In genomic region chr15:101167791-101168462, GRCh38 we compare ENCODE assay signal across 1 cellular context.
A peak's percentile ranks its signal among the peaks of the same experiment; 100 is the strongest.
TF ChIP-seq lines count a peak whose summit lies in the region.

No MANE protein-coding gene starts in this region.

TF ChIP-seq in K562, 482 proteins besides CTCF, POLR2A, EP300 and RAD21 (continued from another document and continues in another):
- TF ChIP-seq, protein P1, sequence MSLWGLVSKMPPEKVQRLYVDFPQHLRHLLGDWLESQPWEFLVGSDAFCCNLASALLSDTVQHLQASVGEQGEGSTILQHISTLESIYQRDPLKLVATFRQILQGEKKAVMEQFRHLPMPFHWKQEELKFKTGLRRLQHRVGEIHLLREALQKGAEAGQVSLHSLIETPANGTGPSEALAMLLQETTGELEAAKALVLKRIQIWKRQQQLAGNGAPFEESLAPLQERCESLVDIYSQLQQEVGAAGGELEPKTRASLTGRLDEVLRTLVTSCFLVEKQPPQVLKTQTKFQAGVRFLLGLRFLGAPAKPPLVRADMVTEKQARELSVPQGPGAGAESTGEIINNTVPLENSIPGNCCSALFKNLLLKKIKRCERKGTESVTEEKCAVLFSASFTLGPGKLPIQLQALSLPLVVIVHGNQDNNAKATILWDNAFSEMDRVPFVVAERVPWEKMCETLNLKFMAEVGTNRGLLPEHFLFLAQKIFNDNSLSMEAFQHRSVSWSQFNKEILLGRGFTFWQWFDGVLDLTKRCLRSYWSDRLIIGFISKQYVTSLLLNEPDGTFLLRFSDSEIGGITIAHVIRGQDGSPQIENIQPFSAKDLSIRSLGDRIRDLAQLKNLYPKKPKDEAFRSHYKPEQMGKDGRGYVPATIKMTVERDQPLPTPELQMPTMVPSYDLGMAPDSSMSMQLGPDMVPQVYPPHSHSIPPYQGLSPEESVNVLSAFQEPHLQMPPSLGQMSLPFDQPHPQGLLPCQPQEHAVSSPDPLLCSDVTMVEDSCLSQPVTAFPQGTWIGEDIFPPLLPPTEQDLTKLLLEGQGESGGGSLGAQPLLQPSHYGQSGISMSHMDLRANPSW (CRISPR knock-in tag; IDR thresholded peaks at IDR 0.05), result no peak
- TF ChIP-seq ZNF174 (CRISPR knock-in tag; IDR thresholded peaks at IDR 0.05), result no peak
- peak; percentile 60; the same call in 1 of the 2 replicates for TF ChIP-seq GABPB1 (CRISPR knock-in tag; IDR thresholded peaks at IDR 0.05)
- peak in 1 of 2 experiments; percentile 49; a peak in 1 of 4 replicates for TF ChIP-seq KDM4B (IDR thresholded peaks at IDR 0.05; ENCODE audit: borderline replicate concordance in 2 of 2, low read depth in 1 of 2)
- TF ChIP-seq DEAF1 (CRISPR knock-in tag; IDR thresholded peaks at IDR 0.05), result 0 out of 2 replicates have a peak, but pooled peaks have one; percentile 3
- peak; percentile 59; the same call in 1 of the 2 replicates for TF ChIP-seq MTA1 (IDR thresholded peaks at IDR 0.05; ENCODE audit: borderline replicate concordance)
- TF ChIP-seq CTBP1 (IDR thresholded peaks at IDR 0.05; ENCODE audit: borderline replicate concordance), result peak; percentile 100
- peak; percentile 75 for TF ChIP-seq STAT5A (IDR thresholded peaks at IDR 0.05; ENCODE audit: borderline replicate concordance, low read length)
- no peak for TF ChIP-seq ZSCAN29 (IDR thresholded peaks at IDR 0.05)
- TF ChIP-seq ELF4 (CRISPR knock-in tag; IDR thresholded peaks at IDR 0.05), result no peak
- no peak for TF ChIP-seq HDAC6 (IDR thresholded peaks at IDR 0.05; ENCODE audit: low read depth, low read length)
- TF ChIP-seq BRD4 (IDR thresholded peaks at IDR 0.05), result 0 out of 2 replicates have a peak, but pooled peaks have one; percentile 50
- peak; percentile 84 for TF ChIP-seq ETV1 (tag; conservative IDR thresholded peaks at IDR 0.05; ENCODE audit: low read depth)
- TF ChIP-seq ZNF740 (CRISPR knock-in tag; IDR thresholded peaks at IDR 0.05), result peak; percentile 28; the same call in 1 of the 2 replicates
- TF ChIP-seq ZNF740 (tag; IDR thresholded peaks at IDR 0.05), result no peak; a peak in 1 of 4 replicates
- TF ChIP-seq ZNF695 (CRISPR knock-in tag; IDR thresholded peaks at IDR 0.05), result no peak
- TF ChIP-seq SIN3A (IDR thresholded peaks at IDR 0.05; ENCODE audit: borderline replicate concordance in 2 of 2, control insufficient read depth in 1 of 2, low read depth in 2 of 2, low read length in 2 of 2), result peak; percentile 63 to 75; a peak in 2 of 4 replicates
- peak; percentile 98 for TF ChIP-seq FOSL1 (tag; conservative IDR thresholded peaks at IDR 0.05)
- TF ChIP-seq NCOR1 (IDR thresholded peaks at IDR 0.05), result peak; percentile 83
- TF ChIP-seq SAFB2 (IDR thresholded peaks at IDR 0.05; ENCODE audit: borderline replicate concordance, low read depth, low read length, severe bottlenecking), result no peak
- peak; percentile 99 for TF ChIP-seq JUND (IDR thresholded peaks at IDR 0.05; ENCODE audit: borderline replicate concordance, low read depth, low read length)
- TF ChIP-seq JUND (tag; IDR thresholded peaks at IDR 0.05; ENCODE audit: borderline replicate concordance, low read depth, low read length), result peak; percentile 95; the same call in 2 of the 3 replicates
- TF ChIP-seq RBBP5 (IDR thresholded peaks at IDR 0.05; ENCODE audit: borderline replicate concordance, insufficient read depth, low read length, poor library complexity, severe bottlenecking), result no peak
- TF ChIP-seq, protein P2, sequence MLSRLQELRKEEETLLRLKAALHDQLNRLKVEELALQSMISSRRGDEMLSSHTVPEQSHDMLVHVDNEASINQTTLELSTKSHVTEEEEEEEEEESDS (CRISPR knock-in tag; IDR thresholded peaks at IDR 0.05), result no peak
- TF ChIP-seq, protein P3, sequence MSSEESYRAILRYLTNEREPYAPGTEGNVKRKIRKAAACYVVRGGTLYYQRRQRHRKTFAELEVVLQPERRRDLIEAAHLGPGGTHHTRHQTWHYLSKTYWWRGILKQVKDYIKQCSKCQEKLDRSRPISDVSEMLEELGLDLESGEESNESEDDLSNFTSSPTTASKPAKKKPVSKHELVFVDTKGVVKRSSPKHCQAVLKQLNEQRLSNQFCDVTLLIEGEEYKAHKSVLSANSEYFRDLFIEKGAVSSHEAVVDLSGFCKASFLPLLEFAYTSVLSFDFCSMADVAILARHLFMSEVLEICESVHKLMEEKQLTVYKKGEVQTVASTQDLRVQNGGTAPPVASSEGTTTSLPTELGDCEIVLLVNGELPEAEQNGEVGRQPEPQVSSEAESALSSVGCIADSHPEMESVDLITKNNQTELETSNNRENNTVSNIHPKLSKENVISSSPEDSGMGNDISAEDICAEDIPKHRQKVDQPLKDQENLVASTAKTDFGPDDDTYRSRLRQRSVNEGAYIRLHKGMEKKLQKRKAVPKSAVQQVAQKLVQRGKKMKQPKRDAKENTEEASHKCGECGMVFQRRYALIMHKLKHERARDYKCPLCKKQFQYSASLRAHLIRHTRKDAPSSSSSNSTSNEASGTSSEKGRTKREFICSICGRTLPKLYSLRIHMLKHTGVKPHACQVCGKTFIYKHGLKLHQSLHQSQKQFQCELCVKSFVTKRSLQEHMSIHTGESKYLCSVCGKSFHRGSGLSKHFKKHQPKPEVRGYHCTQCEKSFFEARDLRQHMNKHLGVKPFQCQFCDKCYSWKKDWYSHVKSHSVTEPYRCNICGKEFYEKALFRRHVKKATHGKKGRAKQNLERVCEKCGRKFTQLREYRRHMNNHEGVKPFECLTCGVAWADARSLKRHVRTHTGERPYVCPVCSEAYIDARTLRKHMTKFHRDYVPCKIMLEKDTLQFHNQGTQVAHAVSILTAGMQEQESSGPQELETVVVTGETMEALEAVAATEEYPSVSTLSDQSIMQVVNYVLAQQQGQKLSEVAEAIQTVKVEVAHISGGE (CRISPR knock-in tag; IDR thresholded peaks at IDR 0.05), result peak in 1 of 3 experiments; percentile 81; a peak in 2 of 6 replicates
- no peak for TF ChIP-seq TCF7L2 (IDR thresholded peaks at IDR 0.05; ENCODE audit: low read depth, low read length)
- peak; percentile 65; the same call in 1 of the 2 replicates for TF ChIP-seq MBD2 (IDR thresholded peaks at IDR 0.05; ENCODE audit: borderline replicate concordance, low read depth)
- TF ChIP-seq, protein P4, sequence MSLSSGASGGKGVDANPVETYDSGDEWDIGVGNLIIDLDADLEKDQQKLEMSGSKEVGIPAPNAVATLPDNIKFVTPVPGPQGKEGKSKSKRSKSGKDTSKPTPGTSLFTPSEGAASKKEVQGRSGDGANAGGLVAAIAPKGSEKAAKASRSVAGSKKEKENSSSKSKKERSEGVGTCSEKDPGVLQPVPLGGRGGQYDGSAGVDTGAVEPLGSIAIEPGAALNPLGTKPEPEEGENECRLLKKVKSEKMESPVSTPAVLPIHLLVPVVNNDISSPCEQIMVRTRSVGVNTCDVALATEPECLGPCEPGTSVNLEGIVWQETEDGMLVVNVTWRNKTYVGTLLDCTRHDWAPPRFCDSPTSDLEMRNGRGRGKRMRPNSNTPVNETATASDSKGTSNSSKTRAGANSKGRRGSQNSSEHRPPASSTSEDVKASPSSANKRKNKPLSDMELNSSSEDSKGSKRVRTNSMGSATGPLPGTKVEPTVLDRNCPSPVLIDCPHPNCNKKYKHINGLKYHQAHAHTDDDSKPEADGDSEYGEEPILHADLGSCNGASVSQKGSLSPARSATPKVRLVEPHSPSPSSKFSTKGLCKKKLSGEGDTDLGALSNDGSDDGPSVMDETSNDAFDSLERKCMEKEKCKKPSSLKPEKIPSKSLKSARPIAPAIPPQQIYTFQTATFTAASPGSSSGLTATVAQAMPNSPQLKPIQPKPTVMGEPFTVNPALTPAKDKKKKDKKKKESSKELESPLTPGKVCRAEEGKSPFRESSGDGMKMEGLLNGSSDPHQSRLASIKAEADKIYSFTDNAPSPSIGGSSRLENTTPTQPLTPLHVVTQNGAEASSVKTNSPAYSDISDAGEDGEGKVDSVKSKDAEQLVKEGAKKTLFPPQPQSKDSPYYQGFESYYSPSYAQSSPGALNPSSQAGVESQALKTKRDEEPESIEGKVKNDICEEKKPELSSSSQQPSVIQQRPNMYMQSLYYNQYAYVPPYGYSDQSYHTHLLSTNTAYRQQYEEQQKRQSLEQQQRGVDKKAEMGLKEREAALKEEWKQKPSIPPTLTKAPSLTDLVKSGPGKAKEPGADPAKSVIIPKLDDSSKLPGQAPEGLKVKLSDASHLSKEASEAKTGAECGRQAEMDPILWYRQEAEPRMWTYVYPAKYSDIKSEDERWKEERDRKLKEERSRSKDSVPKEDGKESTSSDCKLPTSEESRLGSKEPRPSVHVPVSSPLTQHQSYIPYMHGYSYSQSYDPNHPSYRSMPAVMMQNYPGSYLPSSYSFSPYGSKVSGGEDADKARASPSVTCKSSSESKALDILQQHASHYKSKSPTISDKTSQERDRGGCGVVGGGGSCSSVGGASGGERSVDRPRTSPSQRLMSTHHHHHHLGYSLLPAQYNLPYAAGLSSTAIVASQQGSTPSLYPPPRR (CRISPR knock-in tag; IDR thresholded peaks at IDR 0.05; ENCODE audit: borderline replicate concordance), result 0 out of 2 replicates have a peak, but pooled peaks have one; percentile 49
- TF ChIP-seq DMBX1 (CRISPR knock-in tag; IDR thresholded peaks at IDR 0.05; ENCODE audit: borderline replicate concordance), result 0 out of 2 replicates have a peak, but pooled peaks have one; percentile 24
- TF ChIP-seq FOXM1 (IDR thresholded peaks at IDR 0.05; ENCODE audit: low read depth), result peak; percentile 45; the same call in 1 of the 2 replicates
- no peak for TF ChIP-seq FOXM1 (CRISPR knock-in tag; IDR thresholded peaks at IDR 0.05; ENCODE audit: low read depth)
- TF ChIP-seq CBFA2T3 (IDR thresholded peaks at IDR 0.05), result peak; percentile 96
- TF ChIP-seq IRF9 (tag; IDR thresholded peaks at IDR 0.05), result 0 out of 2 replicates have a peak, but pooled peaks have one; percentile 10
- peak; percentile 47; the same call in 1 of the 2 replicates for TF ChIP-seq ZFX (CRISPR knock-in tag; IDR thresholded peaks at IDR 0.05)
- peak; percentile 92 for TF ChIP-seq SMARCC2 (IDR thresholded peaks at IDR 0.05; ENCODE audit: low read depth)
- TF ChIP-seq RBFOX2 (IDR thresholded peaks at IDR 0.05; ENCODE audit: low read depth, low read length), result peak; percentile 78
- no peak for TF ChIP-seq NCOA6 (IDR thresholded peaks at IDR 0.05)
- TF ChIP-seq, protein P5, sequence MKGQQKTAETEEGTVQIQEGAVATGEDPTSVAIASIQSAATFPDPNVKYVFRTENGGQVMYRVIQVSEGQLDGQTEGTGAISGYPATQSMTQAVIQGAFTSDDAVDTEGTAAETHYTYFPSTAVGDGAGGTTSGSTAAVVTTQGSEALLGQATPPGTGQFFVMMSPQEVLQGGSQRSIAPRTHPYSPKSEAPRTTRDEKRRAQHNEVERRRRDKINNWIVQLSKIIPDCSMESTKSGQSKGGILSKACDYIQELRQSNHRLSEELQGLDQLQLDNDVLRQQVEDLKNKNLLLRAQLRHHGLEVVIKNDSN (CRISPR knock-in tag; IDR thresholded peaks at IDR 0.05), result peak; percentile 18; the same call in 1 of the 2 replicates
- TF ChIP-seq ATF1 (CRISPR knock-in tag; IDR thresholded peaks at IDR 0.05), result no peak
- TF ChIP-seq ATF1 (tag; IDR thresholded peaks at IDR 0.05), result peak; percentile 67; the same call in 1 of the 2 replicates
- peak; percentile 53 for TF ChIP-seq SUPT5H (IDR thresholded peaks at IDR 0.05)
- TF ChIP-seq, protein P6, sequence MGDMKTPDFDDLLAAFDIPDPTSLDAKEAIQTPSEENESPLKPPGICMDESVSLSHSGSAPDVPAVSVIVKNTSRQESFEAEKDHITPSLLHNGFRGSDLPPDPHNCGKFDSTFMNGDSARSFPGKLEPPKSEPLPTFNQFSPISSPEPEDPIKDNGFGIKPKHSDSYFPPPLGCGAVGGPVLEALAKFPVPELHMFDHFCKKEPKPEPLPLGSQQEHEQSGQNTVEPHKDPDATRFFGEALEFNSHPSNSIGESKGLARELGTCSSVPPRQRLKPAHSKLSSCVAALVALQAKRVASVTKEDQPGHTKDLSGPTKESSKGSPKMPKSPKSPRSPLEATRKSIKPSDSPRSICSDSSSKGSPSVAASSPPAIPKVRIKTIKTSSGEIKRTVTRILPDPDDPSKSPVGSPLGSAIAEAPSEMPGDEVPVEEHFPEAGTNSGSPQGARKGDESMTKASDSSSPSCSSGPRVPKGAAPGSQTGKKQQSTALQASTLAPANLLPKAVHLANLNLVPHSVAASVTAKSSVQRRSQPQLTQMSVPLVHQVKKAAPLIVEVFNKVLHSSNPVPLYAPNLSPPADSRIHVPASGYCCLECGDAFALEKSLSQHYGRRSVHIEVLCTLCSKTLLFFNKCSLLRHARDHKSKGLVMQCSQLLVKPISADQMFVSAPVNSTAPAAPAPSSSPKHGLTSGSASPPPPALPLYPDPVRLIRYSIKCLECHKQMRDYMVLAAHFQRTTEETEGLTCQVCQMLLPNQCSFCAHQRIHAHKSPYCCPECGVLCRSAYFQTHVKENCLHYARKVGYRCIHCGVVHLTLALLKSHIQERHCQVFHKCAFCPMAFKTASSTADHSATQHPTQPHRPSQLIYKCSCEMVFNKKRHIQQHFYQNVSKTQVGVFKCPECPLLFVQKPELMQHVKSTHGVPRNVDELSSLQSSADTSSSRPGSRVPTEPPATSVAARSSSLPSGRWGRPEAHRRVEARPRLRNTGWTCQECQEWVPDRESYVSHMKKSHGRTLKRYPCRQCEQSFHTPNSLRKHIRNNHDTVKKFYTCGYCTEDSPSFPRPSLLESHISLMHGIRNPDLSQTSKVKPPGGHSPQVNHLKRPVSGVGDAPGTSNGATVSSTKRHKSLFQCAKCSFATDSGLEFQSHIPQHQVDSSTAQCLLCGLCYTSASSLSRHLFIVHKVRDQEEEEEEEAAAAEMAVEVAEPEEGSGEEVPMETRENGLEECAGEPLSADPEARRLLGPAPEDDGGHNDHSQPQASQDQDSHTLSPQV (IDR thresholded peaks at IDR 0.05), result peak; percentile 47; the same call in 1 of the 2 replicates
- peak; percentile 93 for TF ChIP-seq BHLHE40 (IDR thresholded peaks at IDR 0.05; ENCODE audit: low read length)
- peak; percentile 31 for TF ChIP-seq HDAC3 (IDR thresholded peaks at IDR 0.05; ENCODE audit: borderline replicate concordance, partially characterized antibody)
